In genomic region chr13:100490692-100491091, GRCh38 we compare ENCODE assay signal across 15 cellular contexts.
A peak's percentile ranks its signal among the peaks of the same experiment; 100 is the strongest.
DNase-seq lines count a peak whose midpoint lies in the region; ATAC-seq and TF ChIP-seq lines count a peak whose summit lies in the region.
"Had no signal": no experiment of that assay in that cellular context is flagged by ENCODE, and none has a peak within 500 bp of the region (broad histone marks: within the 10 kb centered on the region; RNA-seq: fewer than 3 reads in every experiment).

No MANE protein-coding gene starts in this region.

- H3K36me3 ChIP-seq in mucosa of descending colon (ENCODE audit: low read depth) (no peaks in the 10 kb centered on the region), aorta (ENCODE audit: control insufficient read depth in 1 of 2, insufficient read depth in 2 of 2, low read length in 1 of 2) (no peaks in the 10 kb centered on the region)
- H3K36me3 ChIP-seq: BLaER1, WERI-Rb-1 had no signal

- no peak overlapping the region for H3K27ac ChIP-seq in aorta (ENCODE audit: low read depth in 1 of 2, low read length in 2 of 2)
- H3K27ac ChIP-seq: BLaER1, coronary artery, WERI-Rb-1 had no signal

- no peaks in the 10 kb centered on the region for H3K27me3 Mint-ChIP-seq in natural killer cell treated with Interleukin-12 subunit alpha and Interleukin-12 subunit beta and Interleukin-15 and Interleukin-18, amount 100 ng/mL, for 72 hours
- H3K27me3 Mint-ChIP-seq: naive thymus-derived CD8-positive, alpha-beta T cell; stimulated activated memory B cell treated with anti-CD40 and anti-IgM and Interleukin-4, amounts not matched to agents 10 μg/mL and 1 μg/mL and 100 μg/mL, for 72 hours had no signal

- H3K4me3 Mint-ChIP-seq in natural killer cell treated with Interleukin-12 subunit alpha and Interleukin-12 subunit beta and Interleukin-15 and Interleukin-18, amount 100 ng/mL, for 72 hours, result no peak overlapping the region
- H3K4me3 Mint-ChIP-seq: naive thymus-derived CD8-positive, alpha-beta T cell; stimulated activated memory B cell treated with anti-CD40 and anti-IgM and Interleukin-4, amounts not matched to agents 10 μg/mL and 1 μg/mL and 100 μg/mL, for 72 hours had no signal

- 74% methylated on average over 4 of the region's 4 CpGs for WGBS in aorta, 2 donors

- TF ChIP-seq CTCF in mucosa of descending colon (IDR thresholded peaks at IDR 0.05), result no peak

- intact Hi-C loops in mucosa of descending colon (cut with DNase I, micrococcal nuclease), result no loop called here
- intact Hi-C loops in aorta (cut with DNase I), result no loop called here

- H3K27ac Mint-ChIP-seq in natural killer cell treated with Interleukin-12 subunit alpha and Interleukin-12 subunit beta and Interleukin-15 and Interleukin-18, amount 100 ng/mL, for 72 hours, result peak overlapping the region in 1 of 2 donors; percentile 57
- H3K27ac Mint-ChIP-seq: activated T-helper 2 cell treated with anti-CD3 and anti-CD28 coated beads, Interferon-gamma antibody, Interleukin-2, Interleukin-4, amounts not matched to agents 10 μg/mL and 5 μg/mL and 100 μg/mL, durations not matched to agents 14 hours and 24 hours and 36 hours; naive thymus-derived CD8-positive, alpha-beta T cell; stimulated activated memory B cell treated with anti-CD40 and anti-IgM and Interleukin-4, amounts not matched to agents 10 μg/mL and 1 μg/mL and 100 μg/mL, for 72 hours had no signal

- peaks cover 22 to 23% of the 10 kb centered on the region in 2 donors for H3K4me1 Mint-ChIP-seq in natural killer cell treated with Interleukin-12 subunit alpha and Interleukin-12 subunit beta and Interleukin-15 and Interleukin-18, amount 100 ng/mL, for 72 hours (ENCODE audit: low read depth in 2 of 2)
- H3K4me1 Mint-ChIP-seq: stimulated activated memory B cell treated with anti-CD40 and anti-IgM and Interleukin-4, amounts not matched to agents 10 μg/mL and 1 μg/mL and 100 μg/mL, for 72 hours had no signal

- no peaks in the 10 kb centered on the region for H3K36me3 Mint-ChIP-seq in natural killer cell treated with Interleukin-12 subunit alpha and Interleukin-12 subunit beta and Interleukin-15 and Interleukin-18, amount 100 ng/mL, for 72 hours

- no peaks in the 10 kb centered on the region for H3K4me1 ChIP-seq in mucosa of descending colon (ENCODE audit: low read depth)
- H3K4me1 ChIP-seq in aorta (ENCODE audit: control insufficient read depth in 1 of 2, insufficient read depth in 2 of 2, low read length in 2 of 2), result no peaks in the 10 kb centered on the region
- H3K4me1 ChIP-seq: BLaER1 had no signal

- H3K27me3 ChIP-seq in aorta (ENCODE audit: control insufficient read depth in 1 of 2, insufficient read depth in 2 of 2, low read length in 1 of 2), result no peaks in the 10 kb centered on the region
- H3K27me3 ChIP-seq: BLaER1 had no signal

- H3K4me3 ChIP-seq in mucosa of descending colon (no peak overlapping the region), aorta (ENCODE audit: low read length in 2 of 2) (no peak overlapping the region)
- H3K4me3 ChIP-seq: BLaER1, coronary artery had no signal

- ATAC-seq in mucosa of descending colon (peak; percentile 49), HG03460 (IDR thresholded peaks at IDR 0.05; ENCODE audit: unreplicated experiment) (no peak), aorta (ENCODE audit: low FRiP score) (no peak)
- no peak for ATAC-seq in stimulated activated naive CD8-positive, alpha-beta T cell treated with anti-CD3 and anti-CD28 coated beads, Interleukin-15, Interleukin-2, amounts not matched to agents 100 U/mL and 50 U/mL, for 24 hours
- ATAC-seq in natural killer cell treated with Interleukin-12 subunit alpha and Interleukin-12 subunit beta and Interleukin-15 and Interleukin-18, amount 100 ng/mL, for 72 hours, result no peak
- ATAC-seq: naive thymus-derived CD8-positive, alpha-beta T cell; stimulated activated memory B cell treated with anti-CD40 and anti-IgM and Interleukin-4, amounts not matched to agents 10 μg/mL and 1 μg/mL and 100 μg/mL, for 72 hours had no signal

- no peaks in the 10 kb centered on the region for H3K9me3 ChIP-seq in mucosa of descending colon
- H3K9me3 ChIP-seq in aorta (ENCODE audit: control insufficient read depth, low read length), result no peaks in the 10 kb centered on the region
- H3K9me3 ChIP-seq: BLaER1 had no signal

- DNase-seq in ELF-1 (ENCODE audit: low read depth, low spot score) (peak; percentile 84), NCI-H2029 (lab: John Stamatoyannopoulos, UW) (peak; percentile 77), astrocyte of the hippocampus (ENCODE audit: low read depth, low spot score) (peak; percentile 29), mucosa of descending colon (no peak), aorta (no peak)
- no peak for DNase-seq in stimulated activated naive CD8-positive, alpha-beta T cell treated with anti-CD3 and anti-CD28 coated beads, Interleukin-15, Interleukin-2, amounts not matched to agents 100 U/mL and 50 U/mL, for 24 hours
- no peak for DNase-seq in natural killer cell treated with Interleukin-12 subunit alpha and Interleukin-12 subunit beta and Interleukin-15 and Interleukin-18, amount 100 ng/mL, for 72 hours (ENCODE audit: low spot score)
- DNase-seq: naive thymus-derived CD8-positive, alpha-beta T cell; stimulated activated CD4-positive, alpha-beta T cell treated with anti-CD3 and anti-CD28 coated beads, Interleukin-15, amount 100 ng/mL, for 24 hours; WERI-Rb-1 had no signal

- no peaks in the 10 kb centered on the region for H3K9me3 Mint-ChIP-seq in natural killer cell treated with Interleukin-12 subunit alpha and Interleukin-12 subunit beta and Interleukin-15 and Interleukin-18, amount 100 ng/mL, for 72 hours
- H3K9me3 Mint-ChIP-seq: activated T-helper 2 cell treated with anti-CD3 and anti-CD28 coated beads, Interferon-gamma antibody, Interleukin-2, Interleukin-4, amounts not matched to agents 10 μg/mL and 5 μg/mL and 100 μg/mL, durations not matched to agents 14 hours and 24 hours and 36 hours; naive thymus-derived CD8-positive, alpha-beta T cell; stimulated activated memory B cell treated with anti-CD40 and anti-IgM and Interleukin-4, amounts not matched to agents 10 μg/mL and 1 μg/mL and 100 μg/mL, for 72 hours had no signal

Comparison
In these comparisons a context has a peak if more than half of its experiments do, and no peak if none do; other contexts are left out.
1. DNase-seq: peak in ELF-1 (single experiment), NCI-H2029 (single experiment) and astrocyte of the hippocampus (single experiment); none in mucosa of descending colon (0 of 3), aorta (0 of 2), stimulated activated naive CD8-positive, alpha-beta T cell treated with anti-CD3 and anti-CD28 coated beads, Interleukin-15, Interleukin-2, amounts not matched to agents 100 U/mL and 50 U/mL, for 24 hours (single experiment) and natural killer cell treated with Interleukin-12 subunit alpha and Interleukin-12 subunit beta and Interleukin-15 and Interleukin-18, amount 100 ng/mL, for 72 hours (single experiment).